In the genomic region with DNA sequence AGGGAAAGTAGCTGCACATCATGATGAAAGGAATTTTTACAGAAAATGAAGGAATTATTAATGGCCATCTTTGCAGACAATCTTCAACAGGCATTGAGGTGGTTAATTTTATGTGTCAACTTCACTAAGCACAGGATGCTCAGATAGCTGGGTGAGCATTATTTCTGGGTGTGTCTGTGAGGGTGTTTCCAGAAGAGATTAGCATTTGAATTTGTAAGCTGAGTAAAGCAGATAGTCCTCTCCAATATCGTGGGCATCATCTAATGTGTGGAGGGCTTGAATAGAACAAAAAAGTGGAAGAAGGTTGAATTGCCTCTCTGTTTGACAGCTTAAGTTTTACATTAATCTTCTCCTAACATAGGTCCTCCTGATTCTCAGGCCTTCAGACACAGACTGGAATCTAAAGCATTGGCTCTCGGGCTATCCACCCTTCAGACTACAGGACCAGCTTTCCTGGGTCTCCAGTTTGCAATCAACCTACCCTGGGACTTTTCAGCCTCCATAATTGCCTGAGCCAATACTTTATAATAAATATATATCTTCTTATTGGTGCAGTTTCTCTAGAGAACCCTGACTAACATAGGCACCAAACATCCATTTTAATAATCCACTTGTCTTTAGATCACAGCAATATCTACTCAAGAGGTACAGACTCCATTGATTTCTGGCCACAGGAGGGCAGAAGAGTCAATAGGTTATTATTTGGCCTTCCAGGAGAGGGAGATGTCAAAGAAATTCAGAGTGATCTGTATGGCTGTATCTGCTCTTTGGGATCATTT, we compare ENCODE assay signal across 1 cellular context.
TF ChIP-seq lines count a peak whose summit lies in the region.

No MANE protein-coding gene starts in this region.

TF ChIP-seq in endothelial cell of umbilical vein, 7 proteins besides CTCF, POLR2A, EP300 and RAD21 (continued from another document):
- no peak for TF ChIP-seq MYC (IDR thresholded peaks at IDR 0.05; ENCODE audit: low read depth, low read length)
- no peak for TF ChIP-seq GATA2 (IDR thresholded peaks at IDR 0.05; ENCODE audit: insufficient read depth, insufficient read length, low read depth, low read length)
- no peak for TF ChIP-seq FOS (IDR thresholded peaks at IDR 0.05; ENCODE audit: borderline replicate concordance, insufficient read depth, low read length)
- TF ChIP-seq, protein P1, sequence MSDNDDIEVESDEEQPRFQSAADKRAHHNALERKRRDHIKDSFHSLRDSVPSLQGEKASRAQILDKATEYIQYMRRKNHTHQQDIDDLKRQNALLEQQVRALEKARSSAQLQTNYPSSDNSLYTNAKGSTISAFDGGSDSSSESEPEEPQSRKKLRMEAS (IDR thresholded peaks at IDR 0.05; ENCODE audit: insufficient read depth, insufficient read length) = no peak
- TF ChIP-seq POLR2AphosphoS5 (IDR thresholded peaks at IDR 0.05; ENCODE audit: insufficient read depth, low read depth, low read length) = no peak
- TF ChIP-seq EZH2 (IDR thresholded peaks at IDR 0.05; ENCODE audit: borderline replicate concordance, low read depth, low read length, severe bottlenecking) = no peak
TF ChIP-seq in endothelial cell of umbilical vein: peak in this region for 0.
